24 cellular contexts compared by ENCODE assay signal in genomic region chr1:12488666-12489354, GRCh38.
DNase-seq lines count a peak whose midpoint lies in the region; ATAC-seq and TF ChIP-seq lines count a peak whose summit lies in the region.
"Had no signal": no experiment of that assay in that cellular context is flagged by ENCODE, and none has a peak within 500 bp of the region (broad histone marks: within the 10 kb centered on the region; RNA-seq: fewer than 3 reads in every experiment).

No MANE protein-coding gene starts in this region.

- RAD21 ChIA-PET in HCT116 (lab: Charles Lee; ENCODE audit: low non-redundant PET in 1 of 2, low total read pairs in 2 of 2, uncharacterized antibody in 2 of 2, unreplicated experiment in 2 of 2), result interaction anchor here in 1 of 2 experiments (1.1 kb wide), 1 partner anchor 9 kb away, joined by 3 read pairs; no protein-coding TSS in a partner anchor

- H3K27ac ChIP-seq in HCT116 (ENCODE audit: low read depth, low read length) (peak overlapping the region; percentile 23; the same call in 1 of the 2 replicates), SK-N-SH (ENCODE audit: low read depth in 2 of 2, low read length in 1 of 2) (no peak overlapping the region), epithelial cell of prostate (peak overlapping the region; percentile 34), colonic mucosa (no peak overlapping the region)
- H3K27ac ChIP-seq: esophagus squamous epithelium, neutrophil had no signal

- no TSS peak for BruUV-seq in HCT116 (replicated peaks; lab: Mats Ljungman, UMichigan)

- CTCF ChIA-PET in HCT116 (lab: Charles Lee) (no interaction called here), SK-N-SH (lab: Yijun Ruan, JAX) (no interaction called here)

- peak overlapping the region; percentile 70 for H3K4me2 ChIP-seq in HCT116 (ENCODE audit: low read length)
- no peak overlapping the region for H3K4me2 ChIP-seq in SK-N-SH

- ATAC-seq in HCT116, result peak; percentile 28; the same call in 1 of the 2 replicates
- ATAC-seq: activated CD4-positive, CD25-positive, alpha-beta regulatory T cell treated with anti-CD3 and anti-CD28 coated beads, Interleukin-2, amount 50 U/mL, for 24 hours; T-cell had no signal

- TF ChIP-seq EP300 in SK-N-SH (IDR thresholded peaks at IDR 0.05; ENCODE audit: borderline replicate concordance in 1 of 2, low read depth in 1 of 2, low read length in 1 of 2), result no peak

- no peak for TF ChIP-seq CTCF in HCT116 (IDR thresholded peaks at IDR 0.05 in 2 of 3, conservative IDR thresholded peaks at IDR 0.05 in 1 of 3; ENCODE audit: borderline replicate concordance in 1 of 3, insufficient read depth in 1 of 3, low read depth in 2 of 3, low read length in 2 of 3)
- no peak for TF ChIP-seq CTCF in SK-N-SH (IDR thresholded peaks at IDR 0.05)
- no peak for TF ChIP-seq CTCF in retinal pigment epithelial cell (conservative IDR thresholded peaks at IDR 0.05; ENCODE audit: low read depth, low read length)
- no peak for TF ChIP-seq CTCF in colonic mucosa (IDR thresholded peaks at IDR 0.05)

- DNase-seq in HCT116 (ENCODE audit: low read depth, low spot score) (peak; percentile 65), SK-N-SH (no peak), epithelial cell of prostate (ENCODE audit: low read depth, low spot score) (no peak), retinal pigment epithelial cell (ENCODE audit: low read depth) (peak; percentile 92), T-helper 9 cell (no peak), colonic mucosa (no peak), mucosa of gallbladder (ENCODE audit: low spot score) (no peak), GM19238 (ENCODE audit: insufficient read length, low spot score) (no peak)
- DNase-seq: activated CD4-positive, alpha-beta T cell treated with anti-CD3 and anti-CD28 coated beads, Interleukin-2, amount 50 U/mL, for 48 hours; activated naive CD4-positive, alpha-beta T cell treated with Interleukin-2 at 50 U/mL for 16 hours; BE2C; effector memory CD4-positive, alpha-beta T cell; esophagus squamous epithelium; H7; Karpas-422; mesenchymal stem cell; NCI-H1092; NCI-H187; NCI-H2171; NCI-H510A treated with DMSO at 0.1 percent for 48 hours; SHP77 treated with DMSO at 0.1 percent for 48 hours; T-cell had no signal

- H3K9ac ChIP-seq in HCT116 (ENCODE audit: low read length), result peak overlapping the region; percentile 43
- H3K9ac ChIP-seq in SK-N-SH, result no peak overlapping the region
- no peak overlapping the region for H3K9ac ChIP-seq in colonic mucosa (ENCODE audit: low read depth in 2 of 2, low read length in 2 of 2)

- no peaks in the 10 kb centered on the region for H3K9me3 ChIP-seq in HCT116 (ENCODE audit: control insufficient read depth in 1 of 2, insufficient read depth in 1 of 2, low read depth in 1 of 2, low read length in 2 of 2)
- no peaks in the 10 kb centered on the region for H3K9me3 ChIP-seq in SK-N-SH
- no peaks in the 10 kb centered on the region for H3K9me3 ChIP-seq in colonic mucosa
- H3K9me3 ChIP-seq: BE2C, esophagus squamous epithelium, neutrophil had no signal

- intact Hi-C loops in HCT116 (cut with micrococcal nuclease), result no loop called here
- intact Hi-C loops in colonic mucosa (cut with DNase I), result no loop called here

- H3K79me2 ChIP-seq in HCT116 (ENCODE audit: insufficient read depth, low read length), result no peaks in the 10 kb centered on the region
- H3K79me2 ChIP-seq in SK-N-SH (ENCODE audit: insufficient read depth), result no peaks in the 10 kb centered on the region

- no peak for TF ChIP-seq RAD21 in HCT116 (IDR thresholded peaks at IDR 0.05; ENCODE audit: low read depth)
- TF ChIP-seq RAD21 in SK-N-SH (IDR thresholded peaks at IDR 0.05; ENCODE audit: low read length), result no peak

- H3K36me3 ChIP-seq in HCT116 (ENCODE audit: control insufficient read depth in 1 of 2, insufficient read depth in 2 of 2, low read length in 2 of 2), result no peaks in the 10 kb centered on the region
- peaks cover 0 to 6% of the 10 kb centered on the region in 2 experiments for H3K36me3 ChIP-seq in SK-N-SH (replicated peaks in 1 of 2; ENCODE audit: control insufficient read depth in 1 of 2, insufficient read depth in 2 of 2, low read length in 1 of 2)
- no peaks in the 10 kb centered on the region for H3K36me3 ChIP-seq in colonic mucosa
- H3K36me3 ChIP-seq: BE2C had no signal

- WGBS in SK-N-SH (ENCODE audit: low lambda C conversion rate), result 88% methylated on average over 4 of the region's 4 CpGs

- no peaks in the 10 kb centered on the region for H3K9me2 ChIP-seq in HCT116 (ENCODE audit: insufficient read depth)
- no peaks in the 10 kb centered on the region for H3K9me2 ChIP-seq in SK-N-SH

- no peaks in the 10 kb centered on the region for H3K27me3 ChIP-seq in HCT116 (ENCODE audit: insufficient read depth, low read length)
- no peaks in the 10 kb centered on the region for H3K27me3 ChIP-seq in SK-N-SH (ENCODE audit: insufficient read depth)
- H3K27me3 ChIP-seq in colonic mucosa, result no peaks in the 10 kb centered on the region
- H3K27me3 ChIP-seq: BE2C, esophagus squamous epithelium, neutrophil had no signal

- H3K4me1 ChIP-seq in HCT116 (ENCODE audit: control insufficient read depth in 1 of 2, insufficient read depth in 2 of 2, low read length in 2 of 2), result peaks cover 46 to 62% of the 10 kb centered on the region in 2 experiments
- H3K4me1 ChIP-seq in SK-N-SH (ENCODE audit: control insufficient read depth in 1 of 2, insufficient read depth in 2 of 2, low read depth in 1 of 2, low read length in 1 of 2), result peaks cover 0 to 23% of the 10 kb centered on the region in 2 experiments; a peak in 2 of 4 replicates
- H3K4me1 ChIP-seq in colonic mucosa, result no peaks in the 10 kb centered on the region
- H3K4me1 ChIP-seq: BE2C had no signal

- H3F3A ChIP-seq in SK-N-SH (replicated peaks; ENCODE audit: insufficient read depth), result peaks cover 6% of the 10 kb centered on the region

- TF ChIP-seq POLR2A in HCT116 (IDR thresholded peaks at IDR 0.05; ENCODE audit: borderline replicate concordance, extremely low read depth, insufficient read depth, insufficient read length), result no peak

- POLR2A ChIA-PET in HCT116 (lab: Charles Lee) (interaction anchor here (1.0 to 1.2 kb wide), 2 partner anchors 10 to 128 kb away, joined by 4 read pairs; no protein-coding TSS in a partner anchor), SK-N-SH (lab: Yijun Ruan, JAX) (no interaction called here)

- H3K4me3 ChIP-seq in HCT116 (replicated peaks in 1 of 2; ENCODE audit: low read depth in 1 of 2, low read length in 2 of 2) (no peak overlapping the region), SK-N-SH (ENCODE audit: low read depth in 2 of 2, low read length in 1 of 2) (no peak overlapping the region), retinal pigment epithelial cell (ENCODE audit: low read length) (no peak overlapping the region), colonic mucosa (no peak overlapping the region)
- H3K4me3 ChIP-seq: esophagus squamous epithelium had no signal

- H2AFZ ChIP-seq in HCT116 (ENCODE audit: low read depth, low read length, poor library complexity, severe bottlenecking), result no peak overlapping the region
- no peak overlapping the region for H2AFZ ChIP-seq in SK-N-SH (ENCODE audit: low read depth)

- no peaks in the 10 kb centered on the region for H4K20me1 ChIP-seq in HCT116 (ENCODE audit: insufficient read depth)
- no peaks in the 10 kb centered on the region for H4K20me1 ChIP-seq in SK-N-SH (ENCODE audit: insufficient read depth)

TF ChIP-seq in HCT116, 20 proteins besides CTCF, POLR2A, EP300 and RAD21:
- TF ChIP-seq MAX (IDR thresholded peaks at IDR 0.05) (no peak; the same call in 1 of the 2 replicates), FOSL1 (IDR thresholded peaks at IDR 0.05; ENCODE audit: low read depth) (peak; percentile 72; the same call in 1 of the 2 replicates), SP1 (IDR thresholded peaks at IDR 0.05; ENCODE audit: low read depth) (peak; percentile 56; the same call in 1 of the 2 replicates)

TF ChIP-seq in SK-N-SH, 30 proteins besides CTCF, POLR2A, EP300 and RAD21:
- peak; percentile 16; the same call in 1 of the 2 replicates for TF ChIP-seq FOSL2 (IDR thresholded peaks at IDR 0.05; ENCODE audit: borderline replicate concordance, low read depth)
- TF ChIP-seq GATA2 (CRISPR knock-in tag; IDR thresholded peaks at IDR 0.05), result no peak

Comparison
In these comparisons a context has a peak if more than half of its experiments do, and no peak if none do; other contexts are left out.
1. DNase-seq: peak in HCT116 (single experiment) and retinal pigment epithelial cell (single experiment); none in SK-N-SH (single experiment), epithelial cell of prostate (single experiment), T-helper 9 cell (single experiment), colonic mucosa (single experiment), mucosa of gallbladder (single experiment) and GM19238 (single experiment).
2. H3K27ac ChIP-seq: peak in HCT116 (single experiment) and epithelial cell of prostate (single experiment); none in SK-N-SH (0 of 2) and colonic mucosa (single experiment).